In genomic region chr17:8911205-8911604, GRCh38 we compare ENCODE assay signal across 21 cellular contexts. TPM values are rescaled to one million over a fixed set of nuclear protein-coding genes. Genes with fewer than 3 reads are reported as not detected.
DNase-seq lines count a peak whose midpoint lies in the region; ATAC-seq, FAIRE-seq and TF ChIP-seq lines count a peak whose summit lies in the region.
"Had no signal": no experiment of that assay in that cellular context is flagged by ENCODE, and none has a peak within 500 bp of the region (broad histone marks: within the 10 kb centered on the region; RNA-seq: fewer than 3 reads in every experiment).

No MANE protein-coding gene starts in this region.

- no peak for TF ChIP-seq CTCF in kidney (IDR thresholded peaks at IDR 0.05; ENCODE audit: borderline replicate concordance, extremely low read depth, insufficient read depth)
- no peak for TF ChIP-seq CTCF in type B pancreatic cell (conservative IDR thresholded peaks at IDR 0.05)
- TF ChIP-seq CTCF in GM20000 (IDR thresholded peaks at IDR 0.05; ENCODE audit: extremely low read depth, missing control alignments): no peak

- no peaks in the 10 kb centered on the region for H3K36me3 ChIP-seq in kidney (ENCODE audit: control insufficient read depth in 1 of 2, insufficient read depth in 2 of 2, low read length in 2 of 2)

- DNase-seq in activated CD4-positive, alpha-beta T cell treated with anti-CD3 and anti-CD28 coated beads, Interleukin-2, amount 10 ng/mL, durations not matched to agents 24 days and 14 days: no peak
- no peak for DNase-seq in activated CD4-positive, alpha-beta T cell treated with anti-CD3 and anti-CD28 coated beads for 1 hour
- DNase-seq in kidney (peak; percentile 73), type B pancreatic cell (ENCODE audit: extremely low spot score, unreplicated experiment) (peak; percentile 65), DMS153 (lab: John Stamatoyannopoulos, UW) (no peak), GM20000 (ENCODE audit: low spot score) (no peak)
- DNase-seq: 8988T, DMS79, HFFc6, KG1, NCI-H1092, NCI-H2107, NCI-H345, NCI-H69, PC-9 had no signal

- peaks cover 47% of the 10 kb centered on the region for H3K36me3 Mint-ChIP-seq in activated CD4-positive, alpha-beta T cell treated with anti-CD3 and anti-CD28 coated beads, Interleukin-2, amount 10 ng/mL, durations not matched to agents 24 days and 14 days (ENCODE audit: low read depth)
- H3K36me3 Mint-ChIP-seq in activated T-helper 17 cell treated with anti-CD3 and anti-CD28 coated beads, Interleukin-2, amount 50 U/mL, for 72 hours (ENCODE audit: low read depth): peaks cover 90% of the 10 kb centered on the region
- H3K36me3 Mint-ChIP-seq in type B pancreatic cell: no peaks in the 10 kb centered on the region

- no peaks in the 10 kb centered on the region for H3K9me3 Mint-ChIP-seq in activated CD4-positive, alpha-beta T cell treated with anti-CD3 and anti-CD28 coated beads, Interleukin-2, amount 10 ng/mL, durations not matched to agents 24 days and 14 days
- no peaks in the 10 kb centered on the region for H3K9me3 Mint-ChIP-seq in activated T-helper 17 cell treated with anti-CD3 and anti-CD28 coated beads, Interleukin-2, amount 50 U/mL, for 72 hours
- no peaks in the 10 kb centered on the region for H3K9me3 Mint-ChIP-seq in type B pancreatic cell

- intact Hi-C loops in activated CD4-positive, alpha-beta T cell treated with anti-CD3 and anti-CD28 coated beads, Interleukin-2, amount 10 ng/mL, durations not matched to agents 24 days and 14 days (cut with micrococcal nuclease): no loop called here
- intact Hi-C loops in kidney (cut with DNase I): no loop called here

- no peaks in the 10 kb centered on the region for H3K4me1 ChIP-seq in kidney (ENCODE audit: control insufficient read depth in 1 of 2, insufficient read depth in 1 of 2, low read depth in 1 of 2, low read length in 2 of 2)

- no peak overlapping the region for H3K4me3 ChIP-seq in kidney (ENCODE audit: low read length in 2 of 2)
- H3K4me3 ChIP-seq: PC-9 had no signal

- H3K9me3 ChIP-seq in kidney (ENCODE audit: control insufficient read depth in 1 of 2, low read length in 2 of 2): no peaks in the 10 kb centered on the region

- H3K4me3 Mint-ChIP-seq in activated CD4-positive, alpha-beta T cell treated with anti-CD3 and anti-CD28 coated beads, Interleukin-2, amount 10 ng/mL, durations not matched to agents 24 days and 14 days: no peak overlapping the region
- no peak overlapping the region for H3K4me3 Mint-ChIP-seq in activated T-helper 17 cell treated with anti-CD3 and anti-CD28 coated beads, Interleukin-2, amount 50 U/mL, for 72 hours
- no peak overlapping the region for H3K4me3 Mint-ChIP-seq in type B pancreatic cell
- H3K4me3 Mint-ChIP-seq: HFFc6 had no signal

- H3K4me1 Mint-ChIP-seq in activated CD4-positive, alpha-beta T cell treated with anti-CD3 and anti-CD28 coated beads, Interleukin-2, amount 10 ng/mL, durations not matched to agents 24 days and 14 days: peaks cover 14% of the 10 kb centered on the region
- peaks cover 11% of the 10 kb centered on the region for H3K4me1 Mint-ChIP-seq in activated T-helper 17 cell treated with anti-CD3 and anti-CD28 coated beads, Interleukin-2, amount 50 U/mL, for 72 hours
- H3K4me1 Mint-ChIP-seq in type B pancreatic cell (ENCODE audit: unreplicated experiment): no peaks in the 10 kb centered on the region

- no peak for FAIRE-seq in kidney (lab: Jason Lieb, UNC)

- H3K27ac Mint-ChIP-seq in activated CD4-positive, alpha-beta T cell treated with anti-CD3 and anti-CD28 coated beads, Interleukin-2, amount 10 ng/mL, durations not matched to agents 24 days and 14 days: peak overlapping the region; percentile 62
- H3K27ac Mint-ChIP-seq in activated T-helper 17 cell treated with anti-CD3 and anti-CD28 coated beads, Interleukin-2, amount 50 U/mL, for 72 hours: peak overlapping the region; percentile 68
- H3K27ac Mint-ChIP-seq in type B pancreatic cell: no peak overlapping the region
- H3K27ac Mint-ChIP-seq: HFFc6 had no signal

- H3K27me3 Mint-ChIP-seq in activated CD4-positive, alpha-beta T cell treated with anti-CD3 and anti-CD28 coated beads, Interleukin-2, amount 10 ng/mL, durations not matched to agents 24 days and 14 days: no peaks in the 10 kb centered on the region
- no peaks in the 10 kb centered on the region for H3K27me3 Mint-ChIP-seq in activated T-helper 17 cell treated with anti-CD3 and anti-CD28 coated beads, Interleukin-2, amount 50 U/mL, for 72 hours
- H3K27me3 Mint-ChIP-seq in type B pancreatic cell: peaks cover 41% of the 10 kb centered on the region

- no peak overlapping the region for H3K9ac ChIP-seq in kidney (ENCODE audit: low read length in 2 of 2)

- ATAC-seq in activated T-helper 17 cell treated with anti-CD3 and anti-CD28 coated beads, Interleukin-2, amount 50 U/mL, for 72 hours (replicated peaks): no peak
- no peak for ATAC-seq in HG02610 (IDR thresholded peaks at IDR 0.05; ENCODE audit: unreplicated experiment)

- no peak overlapping the region for H3K27ac ChIP-seq in kidney (ENCODE audit: low read depth in 2 of 2, low read length in 2 of 2)
- H3K27ac ChIP-seq: C4-2B, PC-9 had no signal

RNA-seq across cellular contexts. Expression of gene PIK3R6, which starts 43.7 kb away (rescaled TPM):
- total RNA-seq in activated CD4-positive, alpha-beta T cell treated with anti-CD3 and anti-CD28 coated beads, Interleukin-2, amount 10 ng/mL, durations not matched to agents 24 days and 14 days: 3.7 and 4.5 TPM in 2 replicates
- 1 to 10 TPM; 4.6 to 7.6 TPM for total RNA-seq in activated T-helper 17 cell treated with anti-CD3 and anti-CD28 coated beads, Interleukin-2, amount 50 U/mL, for 72 hours
- total RNA-seq in kidney: 2.3 TPM
- polyA plus RNA-seq in kidney (ENCODE audit: insufficient read depth, low read depth, low replicate concordance): 0.17 TPM
- total RNA-seq in type B pancreatic cell (ENCODE audit: low replicate concordance): not detected in 2 replicates
- total RNA-seq: G401, H4, HFFc6, M059J, PC-9 had no signal

RNA-seq across cellular contexts. Expression of gene PIK3R5, which starts 54.3 kb away (rescaled TPM):
- total RNA-seq in activated CD4-positive, alpha-beta T cell treated with anti-CD3 and anti-CD28 coated beads, Interleukin-2, amount 10 ng/mL, durations not matched to agents 24 days and 14 days: 32.6 and 36.8 TPM in 2 replicates
- total RNA-seq in activated T-helper 17 cell treated with anti-CD3 and anti-CD28 coated beads, Interleukin-2, amount 50 U/mL, for 72 hours: 10 to 100 TPM; 47.2 to 78.6 TPM
- total RNA-seq in kidney (19.1 TPM), type B pancreatic cell (ENCODE audit: low replicate concordance) (0.29 TPM in 2 replicates)
- polyA plus RNA-seq in kidney (ENCODE audit: insufficient read depth, low read depth, low replicate concordance): 0.45 TPM
- total RNA-seq: H4, HFFc6, M059J, PC-9 had no signal

Comparison
In these comparisons a context has a peak if more than half of its experiments do, and no peak if none do; other contexts are left out.
1. DNase-seq: peak in kidney (single experiment) and type B pancreatic cell (single experiment); none in activated CD4-positive, alpha-beta T cell treated with anti-CD3 and anti-CD28 coated beads, Interleukin-2, amount 10 ng/mL, durations not matched to agents 24 days and 14 days (single experiment), activated CD4-positive, alpha-beta T cell treated with anti-CD3 and anti-CD28 coated beads for 1 hour (single experiment), DMS153 (single experiment) and GM20000 (single experiment).
2. RNA of gene PIK3R5, which starts 54.3 kb away (total RNA-seq): 47.2 to 78.6 TPM in activated T-helper 17 cell treated with anti-CD3 and anti-CD28 coated beads, Interleukin-2, amount 50 U/mL, for 72 hours, 32.6 to 36.8 TPM in activated CD4-positive, alpha-beta T cell treated with anti-CD3 and anti-CD28 coated beads, Interleukin-2, amount 10 ng/mL, durations not matched to agents 24 days and 14 days and 19.1 TPM in kidney (single experiment); 0.29 TPM in type B pancreatic cell; every median in the first group is over 10 times any median in the second.